Comparison of ENCODE assay signal across 21 cellular contexts in the genomic region with DNA sequence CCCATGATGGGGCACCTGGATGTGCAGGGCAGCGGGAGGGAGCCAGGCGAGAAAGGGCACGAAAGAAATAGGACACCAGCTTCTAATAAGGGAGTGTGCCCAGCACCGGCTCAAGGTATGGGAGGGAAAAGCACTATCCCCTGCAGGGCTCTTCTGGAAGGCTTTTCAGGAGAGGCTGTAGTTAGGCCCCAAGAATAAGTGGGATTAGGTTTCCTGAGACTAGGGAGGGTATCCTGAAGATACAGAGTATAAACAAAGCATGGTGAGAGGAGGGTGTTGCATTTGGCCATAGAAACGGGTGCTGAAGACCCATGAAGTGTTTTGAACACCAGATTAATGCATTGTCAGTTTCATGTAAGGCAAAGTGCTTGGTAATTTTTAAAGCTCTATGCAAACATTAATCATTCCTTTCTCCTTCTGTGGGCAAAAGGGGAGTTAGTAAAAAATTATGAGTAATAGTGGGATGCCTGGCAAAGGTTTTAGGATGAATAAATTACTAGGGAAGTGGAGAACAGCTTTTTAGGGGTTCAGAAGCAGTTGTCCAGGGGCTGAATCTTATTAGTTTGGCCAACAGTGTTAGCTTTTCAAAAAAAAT.
"Had no signal": no experiment of that assay in that cellular context is flagged by ENCODE, and none has a peak within 500 bp of the region (broad histone marks: within the 10 kb centered on the region; RNA-seq: fewer than 3 reads in every experiment).

No MANE protein-coding gene starts in this region.

- H3K9me3 ChIP-seq: body of pancreas, upper lobe of right lung had no signal

- H3K27me3 ChIP-seq: body of pancreas, upper lobe of right lung had no signal

- DNase-seq: activated B cell treated with CpG ODN at 0.5 μM for 24 hours; activated CD4-positive, alpha-beta memory T cell treated with anti-CD3 and anti-CD28 coated beads, Interleukin-2, amount 10 ng/mL, durations not matched to agents 7 days and 5 days; activated CD4-positive, alpha-beta T cell treated with anti-CD3 and anti-CD28 coated beads for 4 hours; activated CD8-positive, alpha-beta memory T cell treated with anti-CD3 and anti-CD28 coated beads, Interleukin-2, amount 50 U/mL, for 4 hours; activated naive CD4-positive, alpha-beta T cell treated with anti-CD3 and anti-CD28 coated beads for 36 hours; activated T-cell treated with anti-CD3 and anti-CD28 coated beads, Interleukin-2, amount 50 U/mL, for 4 hours; body of pancreas; caudate nucleus; dorsolateral prefrontal cortex; foreskin fibroblast; islet precursor cell; left colon; natural killer cell; occipital lobe; stimulated activated CD4-positive, alpha-beta T cell treated with anti-CD3 and anti-CD28 coated beads, Interleukin-1b, Interleukin-23, amount 100 ng/mL, for 48 hours; stimulated activated CD8-positive, alpha-beta memory T cell treated with anti-CD3 and anti-CD28 coated beads, Interleukin-4, amount 100 ng/mL, for 48 hours; stimulated activated naive CD4-positive, alpha-beta T cell; upper lobe of right lung had no signal

- H3K4me1 ChIP-seq: body of pancreas had no signal

- H3K4me1 Mint-ChIP-seq: activated B cell treated with CpG ODN at 0.5 μM for 24 hours had no signal

- H3K9me3 Mint-ChIP-seq: activated B cell treated with CpG ODN at 0.5 μM for 24 hours; activated CD4-positive, alpha-beta memory T cell treated with anti-CD3 and anti-CD28 coated beads, Interleukin-2, amount 10 ng/mL, durations not matched to agents 7 days and 5 days; activated naive CD4-positive, alpha-beta T cell treated with anti-CD3 and anti-CD28 coated beads for 36 hours; activated T-cell treated with anti-CD3 and anti-CD28 coated beads, Interleukin-2, amount 50 U/mL, for 4 hours; natural killer cell had no signal

- H3K36me3 Mint-ChIP-seq: natural killer cell had no signal

- H3K27ac Mint-ChIP-seq: activated B cell treated with CpG ODN at 0.5 μM for 24 hours; activated CD4-positive, alpha-beta memory T cell treated with anti-CD3 and anti-CD28 coated beads, Interleukin-2, amount 10 ng/mL, durations not matched to agents 7 days and 5 days; activated naive CD4-positive, alpha-beta T cell treated with anti-CD3 and anti-CD28 coated beads for 36 hours; endodermal cell; natural killer cell had no signal

- ATAC-seq: activated T-cell treated with anti-CD3 and anti-CD28 coated beads, Interleukin-2, amount 50 U/mL, for 4 hours; body of pancreas; left colon; natural killer cell; upper lobe of right lung had no signal

- H3K4me3 Mint-ChIP-seq: activated B cell treated with CpG ODN at 0.5 μM for 24 hours; activated CD4-positive, alpha-beta memory T cell treated with anti-CD3 and anti-CD28 coated beads, Interleukin-2, amount 10 ng/mL, durations not matched to agents 7 days and 5 days; activated naive CD4-positive, alpha-beta T cell treated with anti-CD3 and anti-CD28 coated beads for 36 hours; activated T-cell treated with anti-CD3 and anti-CD28 coated beads, Interleukin-2, amount 50 U/mL, for 4 hours; endodermal cell; natural killer cell had no signal

- H3K36me3 ChIP-seq: upper lobe of right lung had no signal

- H3K27ac ChIP-seq: body of pancreas, dorsolateral prefrontal cortex, epithelial cell of prostate, upper lobe of right lung had no signal

- H3K4me3 ChIP-seq: body of pancreas, dorsolateral prefrontal cortex, lung, upper lobe of right lung had no signal
